Comparison of ENCODE assay signal across 1 cellular context in genomic region chr4:100362363-100362762, GRCh38.
TF ChIP-seq lines count a peak whose summit lies in the region.

No MANE protein-coding gene starts in this region.

TF ChIP-seq in HepG2, 621 proteins besides CTCF, POLR2A, EP300 and RAD21 (continued from another document):
- TF ChIP-seq PRDM10 (CRISPR knock-in tag; IDR thresholded peaks at IDR 0.05; ENCODE audit: low read depth) (no peak), HNRNPUL1 (IDR thresholded peaks at IDR 0.05; ENCODE audit: low read depth, low read length) (no peak), ATF4 (CRISPR knock-in tag; IDR thresholded peaks at IDR 0.05) (no peak), ZNF430 (CRISPR knock-in tag; IDR thresholded peaks at IDR 0.05) (no peak), CBX1 (IDR thresholded peaks at IDR 0.05; ENCODE audit: low read depth) (no peak), BCL3 (CRISPR knock-in tag; IDR thresholded peaks at IDR 0.05) (no peak), ZBTB46 (CRISPR knock-in tag; IDR thresholded peaks at IDR 0.05; ENCODE audit: borderline replicate concordance) (no peak), ZNF773 (CRISPR knock-in tag; IDR thresholded peaks at IDR 0.05; ENCODE audit: borderline replicate concordance) (no peak), ZSCAN29 (CRISPR knock-in tag; conservative IDR thresholded peaks at IDR 0.05) (no peak), ZNF501 (CRISPR knock-in tag; IDR thresholded peaks at IDR 0.05) (no peak), ZNF879 (CRISPR knock-in tag; IDR thresholded peaks at IDR 0.05) (no peak), ZNF318 (CRISPR knock-in tag; IDR thresholded peaks at IDR 0.05) (no peak), ZMAT5 (CRISPR knock-in tag; IDR thresholded peaks at IDR 0.05; ENCODE audit: borderline replicate concordance, low read depth) (no peak)
TF ChIP-seq in HepG2: peak in this region for 0.
